1 cellular context compared by ENCODE assay signal in the genomic region with DNA sequence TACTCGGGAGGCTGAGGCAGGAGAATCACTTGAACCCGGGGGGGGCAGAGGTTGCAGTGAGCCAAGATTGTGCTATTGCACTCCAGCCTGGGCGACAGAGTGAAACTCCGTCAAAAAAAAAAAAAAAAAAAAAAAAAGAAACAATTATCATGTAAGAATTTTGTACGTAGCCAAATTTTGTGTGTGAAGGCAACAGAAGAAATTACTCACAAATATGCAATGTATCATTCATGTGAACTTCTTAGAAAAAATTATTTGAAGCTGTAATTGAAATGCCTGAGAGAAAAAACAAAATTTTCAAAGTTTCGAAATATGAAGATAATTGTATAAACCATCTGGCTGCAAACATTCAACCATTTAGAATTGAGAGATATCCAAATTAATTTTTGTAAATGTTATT.
TF ChIP-seq lines count a peak whose summit lies in the region.

No MANE protein-coding gene starts in this region.

TF ChIP-seq in IMR-90, 13 proteins besides CTCF, POLR2A, EP300 and RAD21:
- no peak for TF ChIP-seq RFX5 (IDR thresholded peaks at IDR 0.05; ENCODE audit: low read depth, low read length)
- TF ChIP-seq CEBPB (IDR thresholded peaks at IDR 0.05; ENCODE audit: low read depth, low read length): no peak
- TF ChIP-seq, protein P1, sequence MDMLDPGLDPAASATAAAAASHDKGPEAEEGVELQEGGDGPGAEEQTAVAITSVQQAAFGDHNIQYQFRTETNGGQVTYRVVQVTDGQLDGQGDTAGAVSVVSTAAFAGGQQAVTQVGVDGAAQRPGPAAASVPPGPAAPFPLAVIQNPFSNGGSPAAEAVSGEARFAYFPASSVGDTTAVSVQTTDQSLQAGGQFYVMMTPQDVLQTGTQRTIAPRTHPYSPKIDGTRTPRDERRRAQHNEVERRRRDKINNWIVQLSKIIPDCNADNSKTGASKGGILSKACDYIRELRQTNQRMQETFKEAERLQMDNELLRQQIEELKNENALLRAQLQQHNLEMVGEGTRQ (IDR thresholded peaks at IDR 0.05; ENCODE audit: low read depth, low read length): no peak
- TF ChIP-seq FOS (IDR thresholded peaks at IDR 0.05; ENCODE audit: low read depth, low read length): no peak
- no peak for TF ChIP-seq CHD1 (IDR thresholded peaks at IDR 0.05; ENCODE audit: low read depth, low read length)
- TF ChIP-seq RCOR1 (IDR thresholded peaks at IDR 0.05; ENCODE audit: insufficient replicate concordance, low read length): no peak
- no peak for TF ChIP-seq BHLHE40 (IDR thresholded peaks at IDR 0.05; ENCODE audit: low read depth, low read length)
- no peak for TF ChIP-seq MXI1 (IDR thresholded peaks at IDR 0.05; ENCODE audit: borderline replicate concordance, low read depth, low read length)
- TF ChIP-seq MAFK (IDR thresholded peaks at IDR 0.05; ENCODE audit: low read depth, low read length): no peak
- TF ChIP-seq, protein P2, sequence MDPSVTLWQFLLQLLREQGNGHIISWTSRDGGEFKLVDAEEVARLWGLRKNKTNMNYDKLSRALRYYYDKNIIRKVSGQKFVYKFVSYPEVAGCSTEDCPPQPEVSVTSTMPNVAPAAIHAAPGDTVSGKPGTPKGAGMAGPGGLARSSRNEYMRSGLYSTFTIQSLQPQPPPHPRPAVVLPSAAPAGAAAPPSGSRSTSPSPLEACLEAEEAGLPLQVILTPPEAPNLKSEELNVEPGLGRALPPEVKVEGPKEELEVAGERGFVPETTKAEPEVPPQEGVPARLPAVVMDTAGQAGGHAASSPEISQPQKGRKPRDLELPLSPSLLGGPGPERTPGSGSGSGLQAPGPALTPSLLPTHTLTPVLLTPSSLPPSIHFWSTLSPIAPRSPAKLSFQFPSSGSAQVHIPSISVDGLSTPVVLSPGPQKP (IDR thresholded peaks at IDR 0.05; ENCODE audit: borderline replicate concordance, low read depth, low read length): no peak
- TF ChIP-seq MAZ (IDR thresholded peaks at IDR 0.05; ENCODE audit: borderline replicate concordance, low read depth, low read length): no peak
- TF ChIP-seq SMC3 (IDR thresholded peaks at IDR 0.05; ENCODE audit: low read depth, low read length): no peak
